Comparison of ENCODE assay signal across 8 cellular contexts in genomic region chr2:19901458-19902271, GRCh38. TPM values are rescaled to one million over a fixed set of nuclear protein-coding genes. Genes with fewer than 3 reads are reported as not detected.
A peak's percentile ranks its signal among the peaks of the same experiment; 100 is the strongest.
DNase-seq lines count a peak whose midpoint lies in the region; ATAC-seq and TF ChIP-seq lines count a peak whose summit lies in the region.

TSS of gene TTC32 (minus strand) at chr2:19901983. CDS start at chr2:19901854, 129 bp downstream.

- H3K14ac ChIP-seq in IMR-90 (replicated peaks; ENCODE audit: low read depth, low read length): peak within 1 kb of the TSS; percentile 99

- POLR2A ChIA-PET in IMR-90 (lab: Charles Lee; ENCODE audit: unreplicated experiment) (no interaction called here), OCI-LY7 (lab: Charles Lee) (interaction anchor here (0.7 kb wide), 1 partner anchor 8 kb away, joined by 4 read pairs; no protein-coding TSS in a partner anchor)

- peak within 1 kb of the TSS; percentile 98 for H3K23ac ChIP-seq in IMR-90 (ENCODE audit: low read depth, low read length)

- H3K4me3 ChIP-seq in IMR-90 (ENCODE audit: insufficient read depth, low read depth, low read length) (peak within 1 kb of the TSS; percentile 76), OCI-LY7 (ENCODE audit: low read depth, low read length, poor library complexity, severe bottlenecking) (peak within 1 kb of the TSS; percentile 89), epithelial cell of esophagus (ENCODE audit: low read length) (peak within 1 kb of the TSS; percentile 93), mononuclear cell (ENCODE audit: low read length) (peak within 1 kb of the TSS; percentile 87)

- peaks cover 11% of the 10 kb centered on the region for H3K4me1 ChIP-seq in IMR-90 (ENCODE audit: control insufficient read depth, insufficient read depth, low read length)
- peaks cover 25% of the 10 kb centered on the region for H3K4me1 ChIP-seq in OCI-LY7 (ENCODE audit: insufficient read depth, low read length, poor library complexity, severe bottlenecking)
- peaks cover 21% of the 10 kb centered on the region for H3K4me1 ChIP-seq in mononuclear cell (ENCODE audit: insufficient read depth, low read length)

- no peak for TF ChIP-seq CTCF in IMR-90 (conservative IDR thresholded peaks at IDR 0.05; ENCODE audit: low read depth, low read length)
- TF ChIP-seq CTCF in OCI-LY7 (conservative IDR thresholded peaks at IDR 0.05; ENCODE audit: low read length): no peak
- TF ChIP-seq CTCF in epithelial cell of esophagus (IDR thresholded peaks at IDR 0.05; ENCODE audit: insufficient read depth, low read depth, low read length, missing control alignments): no peak

- no peak for TF ChIP-seq RAD21 in IMR-90 (IDR thresholded peaks at IDR 0.05; ENCODE audit: low read length)

- H3K9me2 ChIP-seq in OCI-LY7 (ENCODE audit: insufficient read depth, low read length): no peaks in the 10 kb centered on the region

- H3K79me1 ChIP-seq in IMR-90 (ENCODE audit: low read depth in 1 of 2, low read length in 2 of 2): peaks cover 17 to 35% of the 10 kb centered on the region in 2 experiments

- H3K56ac ChIP-seq in IMR-90 (ENCODE audit: extremely low read depth, insufficient read depth, low read length): peak within 1 kb of the TSS; percentile 91

- H2AK9ac ChIP-seq in IMR-90 (replicated peaks; ENCODE audit: low read depth, low read length, poor library complexity): peak within 1 kb of the TSS; percentile 91

- peak within 1 kb of the TSS; percentile 99 for H2BK120ac ChIP-seq in IMR-90 (ENCODE audit: low read depth, low read length)

- ATAC-seq in GM21529 (IDR thresholded peaks at IDR 0.05; ENCODE audit: unreplicated experiment) (peak; percentile 80), IMR-90 (ENCODE audit: low read depth) (peak; percentile 96)

- H4K20me1 ChIP-seq in IMR-90 (ENCODE audit: insufficient read depth, low read length): peaks cover 10% of the 10 kb centered on the region; the same call in 1 of the 2 replicates
- 0 out of 2 replicates have a peak, but pooled peaks cover 8% of the 10 kb centered on the region for H4K20me1 ChIP-seq in OCI-LY7 (ENCODE audit: insufficient read depth, low read length)

- peak within 1 kb of the TSS; percentile 99 for H4K5ac ChIP-seq in IMR-90 (ENCODE audit: low read depth, low read length)

- dilution Hi-C loops in IMR-90 (cut with HindIII; ENCODE audit: low sequenced_read_pairs, unreplicated experiment): no loop called here

- H3K36me3 ChIP-seq in IMR-90 (ENCODE audit: control insufficient read depth, insufficient read depth, low read length) (0 out of 2 replicates have a peak, but pooled peaks cover 1% of the 10 kb centered on the region), OCI-LY7 (ENCODE audit: insufficient read depth, low read length) (no peaks in the 10 kb centered on the region; the same call in 1 of the 2 replicates)

- TF ChIP-seq POLR2A in IMR-90 (IDR thresholded peaks at IDR 0.05; ENCODE audit: low read depth, low read length): peak; percentile 81

- H3K27me3 ChIP-seq in IMR-90 (ENCODE audit: control insufficient read depth, insufficient read depth, low read length): no peaks in the 10 kb centered on the region
- H3K27me3 ChIP-seq in mononuclear cell (ENCODE audit: insufficient read depth, low read length): no peaks in the 10 kb centered on the region

- peak within 1 kb of the TSS; percentile 95 for H3K27ac ChIP-seq in IMR-90 (ENCODE audit: insufficient read depth, low read length)
- H3K27ac ChIP-seq in OCI-LY7 (ENCODE audit: low read depth, low read length, poor library complexity, severe bottlenecking): peak within 1 kb of the TSS; percentile 82

- peak within 1 kb of the TSS; percentile 95 for H3K18ac ChIP-seq in IMR-90 (ENCODE audit: low read depth, low read length)

- peak within 1 kb of the TSS; percentile 94 to 100 for H4K8ac ChIP-seq in IMR-90 (ENCODE audit: low read depth in 2 of 2, low read length in 2 of 2)

- H2BK15ac ChIP-seq in IMR-90 (ENCODE audit: low read depth, low read length): peak within 1 kb of the TSS; percentile 100

- peak within 1 kb of the TSS; percentile 99 for H3K4ac ChIP-seq in IMR-90 (ENCODE audit: low read depth, low read length)

- in situ Hi-C loops in IMR-90 (cut with MboI; ENCODE audit: low sequenced_read_pairs): no loop called here

- peak within 1 kb of the TSS; percentile 95 for H2BK5ac ChIP-seq in IMR-90 (ENCODE audit: low read depth, low read length, poor library complexity, severe bottlenecking)

- H3K9me1 ChIP-seq in IMR-90 (ENCODE audit: insufficient read depth, low read length): no peaks in the 10 kb centered on the region; the same call in 1 of the 2 replicates

- BruUV-seq in IMR-90 (replicated peaks; lab: Mats Ljungman, UMichigan) (no TSS peak), OCI-LY7 (replicated peaks; lab: Mats Ljungman, UMichigan) (no TSS peak)

- H2AFZ ChIP-seq in IMR-90 (replicated peaks; ENCODE audit: low read length, poor library complexity): peak within 1 kb of the TSS; percentile 99
- peak within 1 kb of the TSS; percentile 83 for H2AFZ ChIP-seq in OCI-LY7 (ENCODE audit: low read length)

- H3K9me3 ChIP-seq in IMR-90 (ENCODE audit: control insufficient read depth, insufficient read depth, low read length) (no peaks in the 10 kb centered on the region), OCI-LY7 (ENCODE audit: low read length) (no peaks in the 10 kb centered on the region), mononuclear cell (ENCODE audit: low read depth, low read length) (no peaks in the 10 kb centered on the region)

- H2BK20ac ChIP-seq in IMR-90 (ENCODE audit: low read depth, low read length): peak within 1 kb of the TSS; percentile 95

- H4K91ac ChIP-seq in IMR-90 (ENCODE audit: insufficient read depth, low read depth, low read length): peak within 1 kb of the TSS; percentile 99

- DNase-seq in DMS114 treated with DMSO at 0.1 percent for 48 hours (lab: John Stamatoyannopoulos, UW; ENCODE audit: unreplicated experiment) (peak; percentile 88), IMR-90 (peak; percentile 94), OCI-LY7 (ENCODE audit: low spot score) (peak; percentile 94), activated T-cell treated with anti-CD3 and anti-CD28 coated beads for 1 hour (ENCODE audit: low read depth) (peak; percentile 90), epithelial cell of esophagus (ENCODE audit: low read depth) (peak; percentile 95)
- DNase-seq in stimulated activated CD8-positive, alpha-beta memory T cell treated with anti-CD3 and anti-CD28 coated beads, Interleukin-2, amount 100 ng/mL, for 48 hours (ENCODE audit: low read depth in 2 of 2): peak; percentile 85 to 86

- intact Hi-C loops in IMR-90 (cut with micrococcal nuclease): no loop called here
- intact Hi-C loops in OCI-LY7 (cut with micrococcal nuclease; ENCODE audit: unreplicated experiment): loop anchor here (1.0 to 5.0 kb wide), 4 partner anchors 151 to 1339 kb away; partner anchors contain the start of genes PUM2 and RDH14

- CTCF ChIA-PET in IMR-90 (lab: Yijun Ruan, JAX) (no interaction called here), OCI-LY7 (lab: Charles Lee; ENCODE audit: unreplicated experiment) (no interaction called here)

- peak within 1 kb of the TSS; percentile 50 for H2AK5ac ChIP-seq in IMR-90 (ENCODE audit: low read depth, low read length)

- H3K4me2 ChIP-seq in IMR-90 (ENCODE audit: low read depth, low read length) (peak within 1 kb of the TSS; percentile 100), OCI-LY7 (ENCODE audit: low read length) (peak within 1 kb of the TSS; percentile 88)

- H3K9ac ChIP-seq in IMR-90 (ENCODE audit: low read depth, low read length): peak within 1 kb of the TSS; percentile 93

- WGBS in IMR-90 (ENCODE audit: extremely low coverage in 2 of 2, insufficient read length in 1 of 2), 2 experiments: 0% methylated on average over 19 of the region's 70 CpGs; no CpG with 5 or more reads in 1 of the 2 experiments

- peaks cover 54% of the 10 kb centered on the region for H3K79me2 ChIP-seq in OCI-LY7 (ENCODE audit: insufficient read depth, low read depth, low read length)

TF ChIP-seq in IMR-90, 13 proteins besides CTCF, POLR2A, EP300 and RAD21:
- no peak for TF ChIP-seq RFX5 (IDR thresholded peaks at IDR 0.05; ENCODE audit: low read depth, low read length)
- peak; percentile 26; the same call in 1 of the 2 replicates for TF ChIP-seq MAZ (IDR thresholded peaks at IDR 0.05; ENCODE audit: borderline replicate concordance, low read depth, low read length)
- TF ChIP-seq BHLHE40 (IDR thresholded peaks at IDR 0.05; ENCODE audit: low read depth, low read length): 0 out of 2 replicates have a peak, but pooled peaks have one; percentile 3

RNA-seq across cellular contexts. Expression of gene TTC32, which starts in this region (rescaled TPM):
- total RNA-seq in IMR-90 (2012; rRNA removed): 1.1 and 1.9 TPM in 2 replicates
- polyA plus RNA-seq in IMR-90 (2012; rRNA removed): 2.5 and 3.9 TPM in 2 replicates
- 1.1 and 1.5 TPM in 2 replicates for polyA plus RNA-seq in IMR-90 (2012; cell fraction: cytosol; rRNA removed)
- 7.9 and 15.0 TPM in 2 replicates for polyA plus RNA-seq in IMR-90 (2012; cell fraction: nucleus; rRNA removed; ENCODE audit: low replicate concordance)
- total RNA-seq in OCI-LY7 (2014; rRNA removed; shearing (Covaris generic)): 16.3 and 21.1 TPM in 2 replicates
- total RNA-seq in OCI-LY7 (2022): 26.3 and 32.9 TPM in 2 replicates
- 42.2 TPM for total RNA-seq in mononuclear cell

Comparison
In these comparisons a context has a peak if more than half of its experiments do, and no peak if none do; other contexts are left out.
1. Peak in every context shown above with its lines: DNase-seq, ATAC-seq, H3K4me3 ChIP-seq and H3K27ac ChIP-seq.